8 cellular contexts compared by ENCODE assay signal in genomic region chr9:131676431-131676972, GRCh38.
DNase-seq lines count a peak whose midpoint lies in the region; ATAC-seq and TF ChIP-seq lines count a peak whose summit lies in the region.

No MANE protein-coding gene starts in this region.

- TF ChIP-seq CTCF in GM12864 (IDR thresholded peaks at IDR 0.05; ENCODE audit: low read depth, low read length, missing control alignments) (no peak), Loucy (conservative IDR thresholded peaks at IDR 0.05; ENCODE audit: low read length) (no peak), MCF 10A (IDR thresholded peaks at IDR 0.05; ENCODE audit: unreplicated experiment) (no peak), nephron progenitor cell (IDR thresholded peaks at IDR 0.05) (no peak)

- H3K9me3 Mint-ChIP-seq in MCF 10A (ENCODE audit: unreplicated experiment) (no peaks in the 10 kb centered on the region), nephron progenitor cell (no peaks in the 10 kb centered on the region)

- H3K27ac Mint-ChIP-seq in MCF 10A (ENCODE audit: low read depth, unreplicated experiment) (peak overlapping the region; percentile 90), nephron progenitor cell (peak overlapping the region; percentile 79)

- no peaks in the 10 kb centered on the region for H3F3A ChIP-seq in Loucy (ENCODE audit: low read depth)

- no peak for ATAC-seq in GM21447 (IDR thresholded peaks at IDR 0.05; ENCODE audit: unreplicated experiment)

- no peaks in the 10 kb centered on the region for H3K9me2 ChIP-seq in Loucy (replicated peaks; ENCODE audit: low read depth, low read length)

- BruUV-seq in MCF 10A (replicated peaks; lab: Mats Ljungman, UMichigan) = no TSS peak

- intact Hi-C loops in MCF 10A (cut with micrococcal nuclease) = no loop called here

- H3K4me3 Mint-ChIP-seq in MCF 10A (ENCODE audit: unreplicated experiment) = no peak overlapping the region
- H3K4me3 Mint-ChIP-seq in nephron progenitor cell = no peak overlapping the region

- H3K4me1 ChIP-seq in Loucy (ENCODE audit: insufficient read depth, low read length, poor library complexity, severe bottlenecking) = peaks cover 46% of the 10 kb centered on the region

- H3K4me2 ChIP-seq in Loucy (ENCODE audit: low read depth, low read length, poor library complexity, severe bottlenecking) = peak overlapping the region; percentile 24

- H3K27me3 Mint-ChIP-seq in MCF 10A (ENCODE audit: insufficient read depth, unreplicated experiment) (no peaks in the 10 kb centered on the region), nephron progenitor cell (ENCODE audit: low read depth, poor library complexity) (peaks cover 5% of the 10 kb centered on the region)

- H3K27me3 ChIP-seq in Loucy (ENCODE audit: insufficient read depth, low read length, poor library complexity, severe bottlenecking) = no peaks in the 10 kb centered on the region

- no peaks in the 10 kb centered on the region for H3K9me3 ChIP-seq in Loucy (ENCODE audit: insufficient read depth, low read depth, low read length)

- POLR2A ChIA-PET in MCF 10A (lab: Yijun Ruan, JAX) = interaction anchor here (1.1 to 4.8 kb wide), 16 partner anchors 9 to 67 kb away, joined by 3 to 72 read pairs (median 25); partner anchors contain the start of gene RAPGEF1

- CTCF ChIA-PET in MCF 10A (lab: Yijun Ruan, JAX) = interaction anchor here (1.1 to 3.0 kb wide), 4 partner anchors 13 to 62 kb away, joined by 4 to 12 read pairs (median 7); no protein-coding TSS in a partner anchor

- H3K9ac ChIP-seq in Loucy (ENCODE audit: low read depth, low read length, poor library complexity, severe bottlenecking) = no peak overlapping the region

- DNase-seq in GM12864 (ENCODE audit: low read depth) (peak; percentile 72), MCF 10A (ENCODE audit: unreplicated experiment) (no peak), nephron progenitor cell (no peak), LoVo (ENCODE audit: low spot score) (no peak), NCI-H2227 (lab: John Stamatoyannopoulos, UW; ENCODE audit: unreplicated experiment) (no peak)
- no peak for DNase-seq in stimulated activated CD4-positive, alpha-beta T cell treated with anti-CD3 and anti-CD28 coated beads, Interleukin-4, amount 100 ng/mL, for 4 hours

- peaks cover 5% of the 10 kb centered on the region for H3K36me3 Mint-ChIP-seq in MCF 10A (ENCODE audit: insufficient read depth, unreplicated experiment)
- no peaks in the 10 kb centered on the region for H3K36me3 Mint-ChIP-seq in nephron progenitor cell (ENCODE audit: low read depth)

- H4K20me1 ChIP-seq in Loucy (ENCODE audit: insufficient read depth, low read length, poor library complexity, severe bottlenecking) = peaks cover 21% of the 10 kb centered on the region

- H2AFZ ChIP-seq in Loucy (ENCODE audit: low read length) = no peak overlapping the region

- H3K4me1 Mint-ChIP-seq in MCF 10A (ENCODE audit: insufficient read depth, unreplicated experiment) = peaks cover 44% of the 10 kb centered on the region
- H3K4me1 Mint-ChIP-seq in nephron progenitor cell = peaks cover 90% of the 10 kb centered on the region

- H3K79me2 ChIP-seq in Loucy (ENCODE audit: insufficient read depth, low read length) = peaks cover 85% of the 10 kb centered on the region; the same call in 1 of the 2 replicates

- peak overlapping the region; percentile 66 for H3K4me3 ChIP-seq in GM12864 (ENCODE audit: low read depth, low read length)
- no peak overlapping the region for H3K4me3 ChIP-seq in Loucy (ENCODE audit: low read length, poor library complexity, severe bottlenecking)

- H3K36me3 ChIP-seq in Loucy (ENCODE audit: insufficient read depth, low read length) = no peaks in the 10 kb centered on the region
